1 cellular context compared by ENCODE assay signal in the genomic region with DNA sequence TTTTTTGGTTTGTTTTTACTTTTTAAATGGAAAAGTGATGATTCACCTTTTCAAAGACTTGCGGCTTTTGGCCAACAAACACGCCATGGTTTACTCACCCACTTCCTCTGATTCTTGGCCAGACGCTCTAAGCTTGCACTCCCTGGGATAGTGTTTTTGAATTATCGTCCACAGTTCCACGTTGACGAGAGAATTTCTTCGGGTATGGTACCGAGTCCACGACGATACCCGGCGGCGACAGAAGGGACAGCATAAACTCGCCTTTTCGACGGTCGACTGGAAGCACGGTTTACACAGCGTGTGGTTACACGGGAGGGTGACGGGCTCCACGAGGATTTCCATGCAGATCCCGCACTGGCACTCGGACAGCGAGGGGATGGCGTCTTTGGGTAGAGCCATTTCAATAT.
TF ChIP-seq lines count a peak whose summit lies in the region.

No MANE protein-coding gene starts in this region.

TF ChIP-seq in K562, 482 proteins besides CTCF, POLR2A, EP300 and RAD21 (continued from another document and continues in another):
- TF ChIP-seq, protein P1, sequence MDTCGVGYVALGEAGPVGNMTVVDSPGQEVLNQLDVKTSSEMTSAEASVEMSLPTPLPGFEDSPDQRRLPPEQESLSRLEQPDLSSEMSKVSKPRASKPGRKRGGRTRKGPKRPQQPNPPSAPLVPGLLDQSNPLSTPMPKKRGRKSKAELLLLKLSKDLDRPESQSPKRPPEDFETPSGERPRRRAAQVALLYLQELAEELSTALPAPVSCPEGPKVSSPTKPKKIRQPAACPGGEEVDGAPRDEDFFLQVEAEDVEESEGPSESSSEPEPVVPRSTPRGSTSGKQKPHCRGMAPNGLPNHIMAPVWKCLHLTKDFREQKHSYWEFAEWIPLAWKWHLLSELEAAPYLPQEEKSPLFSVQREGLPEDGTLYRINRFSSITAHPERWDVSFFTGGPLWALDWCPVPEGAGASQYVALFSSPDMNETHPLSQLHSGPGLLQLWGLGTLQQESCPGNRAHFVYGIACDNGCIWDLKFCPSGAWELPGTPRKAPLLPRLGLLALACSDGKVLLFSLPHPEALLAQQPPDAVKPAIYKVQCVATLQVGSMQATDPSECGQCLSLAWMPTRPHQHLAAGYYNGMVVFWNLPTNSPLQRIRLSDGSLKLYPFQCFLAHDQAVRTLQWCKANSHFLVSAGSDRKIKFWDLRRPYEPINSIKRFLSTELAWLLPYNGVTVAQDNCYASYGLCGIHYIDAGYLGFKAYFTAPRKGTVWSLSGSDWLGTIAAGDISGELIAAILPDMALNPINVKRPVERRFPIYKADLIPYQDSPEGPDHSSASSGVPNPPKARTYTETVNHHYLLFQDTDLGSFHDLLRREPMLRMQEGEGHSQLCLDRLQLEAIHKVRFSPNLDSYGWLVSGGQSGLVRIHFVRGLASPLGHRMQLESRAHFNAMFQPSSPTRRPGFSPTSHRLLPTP (IDR thresholded peaks at IDR 0.05; ENCODE audit: borderline replicate concordance, extremely low read depth, insufficient read length), result no peak
- TF ChIP-seq, protein P2, sequence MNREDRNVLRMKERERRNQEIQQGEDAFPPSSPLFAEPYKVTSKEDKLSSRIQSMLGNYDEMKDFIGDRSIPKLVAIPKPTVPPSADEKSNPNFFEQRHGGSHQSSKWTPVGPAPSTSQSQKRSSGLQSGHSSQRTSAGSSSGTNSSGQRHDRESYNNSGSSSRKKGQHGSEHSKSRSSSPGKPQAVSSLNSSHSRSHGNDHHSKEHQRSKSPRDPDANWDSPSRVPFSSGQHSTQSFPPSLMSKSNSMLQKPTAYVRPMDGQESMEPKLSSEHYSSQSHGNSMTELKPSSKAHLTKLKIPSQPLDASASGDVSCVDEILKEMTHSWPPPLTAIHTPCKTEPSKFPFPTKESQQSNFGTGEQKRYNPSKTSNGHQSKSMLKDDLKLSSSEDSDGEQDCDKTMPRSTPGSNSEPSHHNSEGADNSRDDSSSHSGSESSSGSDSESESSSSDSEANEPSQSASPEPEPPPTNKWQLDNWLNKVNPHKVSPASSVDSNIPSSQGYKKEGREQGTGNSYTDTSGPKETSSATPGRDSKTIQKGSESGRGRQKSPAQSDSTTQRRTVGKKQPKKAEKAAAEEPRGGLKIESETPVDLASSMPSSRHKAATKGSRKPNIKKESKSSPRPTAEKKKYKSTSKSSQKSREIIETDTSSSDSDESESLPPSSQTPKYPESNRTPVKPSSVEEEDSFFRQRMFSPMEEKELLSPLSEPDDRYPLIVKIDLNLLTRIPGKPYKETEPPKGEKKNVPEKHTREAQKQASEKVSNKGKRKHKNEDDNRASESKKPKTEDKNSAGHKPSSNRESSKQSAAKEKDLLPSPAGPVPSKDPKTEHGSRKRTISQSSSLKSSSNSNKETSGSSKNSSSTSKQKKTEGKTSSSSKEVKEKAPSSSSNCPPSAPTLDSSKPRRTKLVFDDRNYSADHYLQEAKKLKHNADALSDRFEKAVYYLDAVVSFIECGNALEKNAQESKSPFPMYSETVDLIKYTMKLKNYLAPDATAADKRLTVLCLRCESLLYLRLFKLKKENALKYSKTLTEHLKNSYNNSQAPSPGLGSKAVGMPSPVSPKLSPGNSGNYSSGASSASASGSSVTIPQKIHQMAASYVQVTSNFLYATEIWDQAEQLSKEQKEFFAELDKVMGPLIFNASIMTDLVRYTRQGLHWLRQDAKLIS (CRISPR knock-in tag; IDR thresholded peaks at IDR 0.05), result no peak
- no peak for TF ChIP-seq RBM25 (IDR thresholded peaks at IDR 0.05; ENCODE audit: low read depth, low read length, severe bottlenecking)
- TF ChIP-seq HIVEP1 (CRISPR knock-in tag; IDR thresholded peaks at IDR 0.05), result no peak
- TF ChIP-seq DDX20 (tag; IDR thresholded peaks at IDR 0.05; ENCODE audit: low read depth), result no peak
- no peak for TF ChIP-seq RCOR1 (IDR thresholded peaks at IDR 0.05; ENCODE audit: borderline replicate concordance in 1 of 2, low read depth in 2 of 2, low read length in 2 of 2)
- TF ChIP-seq HNRNPH1 (optimal IDR thresholded peaks at IDR 0.05; ENCODE audit: low read depth, low read length), result no peak
- TF ChIP-seq, protein P3, sequence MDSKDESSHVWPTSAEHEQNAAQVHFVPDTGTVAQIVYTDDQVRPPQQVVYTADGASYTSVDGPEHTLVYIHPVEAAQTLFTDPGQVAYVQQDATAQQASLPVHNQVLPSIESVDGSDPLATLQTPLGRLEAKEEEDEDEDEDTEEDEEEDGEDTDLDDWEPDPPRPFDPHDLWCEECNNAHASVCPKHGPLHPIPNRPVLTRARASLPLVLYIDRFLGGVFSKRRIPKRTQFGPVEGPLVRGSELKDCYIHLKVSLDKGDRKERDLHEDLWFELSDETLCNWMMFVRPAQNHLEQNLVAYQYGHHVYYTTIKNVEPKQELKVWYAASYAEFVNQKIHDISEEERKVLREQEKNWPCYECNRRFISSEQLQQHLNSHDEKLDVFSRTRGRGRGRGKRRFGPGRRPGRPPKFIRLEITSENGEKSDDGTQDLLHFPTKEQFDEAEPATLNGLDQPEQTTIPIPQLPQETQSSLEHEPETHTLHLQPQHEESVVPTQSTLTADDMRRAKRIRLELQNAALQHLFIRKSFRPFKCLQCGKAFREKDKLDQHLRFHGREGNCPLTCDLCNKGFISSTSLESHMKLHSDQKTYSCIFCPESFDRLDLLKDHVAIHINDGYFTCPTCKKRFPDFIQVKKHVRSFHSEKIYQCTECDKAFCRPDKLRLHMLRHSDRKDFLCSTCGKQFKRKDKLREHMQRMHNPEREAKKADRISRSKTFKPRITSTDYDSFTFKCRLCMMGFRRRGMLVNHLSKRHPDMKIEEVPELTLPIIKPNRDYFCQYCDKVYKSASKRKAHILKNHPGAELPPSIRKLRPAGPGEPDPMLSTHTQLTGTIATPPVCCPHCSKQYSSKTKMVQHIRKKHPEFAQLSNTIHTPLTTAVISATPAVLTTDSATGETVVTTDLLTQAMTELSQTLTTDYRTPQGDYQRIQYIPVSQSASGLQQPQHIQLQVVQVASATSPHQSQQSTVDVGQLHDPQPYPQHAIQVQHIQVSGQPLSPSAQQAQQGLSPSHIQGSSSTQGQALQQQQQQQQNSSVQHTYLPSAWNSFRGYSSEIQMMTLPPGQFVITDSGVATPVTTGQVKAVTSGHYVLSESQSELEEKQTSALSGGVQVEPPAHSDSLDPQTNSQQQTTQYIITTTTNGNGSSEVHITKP (IDR thresholded peaks at IDR 0.05; ENCODE audit: partially characterized antibody), result no peak
- no peak for TF ChIP-seq CC2D1A (IDR thresholded peaks at IDR 0.05)
- TF ChIP-seq, protein P4, sequence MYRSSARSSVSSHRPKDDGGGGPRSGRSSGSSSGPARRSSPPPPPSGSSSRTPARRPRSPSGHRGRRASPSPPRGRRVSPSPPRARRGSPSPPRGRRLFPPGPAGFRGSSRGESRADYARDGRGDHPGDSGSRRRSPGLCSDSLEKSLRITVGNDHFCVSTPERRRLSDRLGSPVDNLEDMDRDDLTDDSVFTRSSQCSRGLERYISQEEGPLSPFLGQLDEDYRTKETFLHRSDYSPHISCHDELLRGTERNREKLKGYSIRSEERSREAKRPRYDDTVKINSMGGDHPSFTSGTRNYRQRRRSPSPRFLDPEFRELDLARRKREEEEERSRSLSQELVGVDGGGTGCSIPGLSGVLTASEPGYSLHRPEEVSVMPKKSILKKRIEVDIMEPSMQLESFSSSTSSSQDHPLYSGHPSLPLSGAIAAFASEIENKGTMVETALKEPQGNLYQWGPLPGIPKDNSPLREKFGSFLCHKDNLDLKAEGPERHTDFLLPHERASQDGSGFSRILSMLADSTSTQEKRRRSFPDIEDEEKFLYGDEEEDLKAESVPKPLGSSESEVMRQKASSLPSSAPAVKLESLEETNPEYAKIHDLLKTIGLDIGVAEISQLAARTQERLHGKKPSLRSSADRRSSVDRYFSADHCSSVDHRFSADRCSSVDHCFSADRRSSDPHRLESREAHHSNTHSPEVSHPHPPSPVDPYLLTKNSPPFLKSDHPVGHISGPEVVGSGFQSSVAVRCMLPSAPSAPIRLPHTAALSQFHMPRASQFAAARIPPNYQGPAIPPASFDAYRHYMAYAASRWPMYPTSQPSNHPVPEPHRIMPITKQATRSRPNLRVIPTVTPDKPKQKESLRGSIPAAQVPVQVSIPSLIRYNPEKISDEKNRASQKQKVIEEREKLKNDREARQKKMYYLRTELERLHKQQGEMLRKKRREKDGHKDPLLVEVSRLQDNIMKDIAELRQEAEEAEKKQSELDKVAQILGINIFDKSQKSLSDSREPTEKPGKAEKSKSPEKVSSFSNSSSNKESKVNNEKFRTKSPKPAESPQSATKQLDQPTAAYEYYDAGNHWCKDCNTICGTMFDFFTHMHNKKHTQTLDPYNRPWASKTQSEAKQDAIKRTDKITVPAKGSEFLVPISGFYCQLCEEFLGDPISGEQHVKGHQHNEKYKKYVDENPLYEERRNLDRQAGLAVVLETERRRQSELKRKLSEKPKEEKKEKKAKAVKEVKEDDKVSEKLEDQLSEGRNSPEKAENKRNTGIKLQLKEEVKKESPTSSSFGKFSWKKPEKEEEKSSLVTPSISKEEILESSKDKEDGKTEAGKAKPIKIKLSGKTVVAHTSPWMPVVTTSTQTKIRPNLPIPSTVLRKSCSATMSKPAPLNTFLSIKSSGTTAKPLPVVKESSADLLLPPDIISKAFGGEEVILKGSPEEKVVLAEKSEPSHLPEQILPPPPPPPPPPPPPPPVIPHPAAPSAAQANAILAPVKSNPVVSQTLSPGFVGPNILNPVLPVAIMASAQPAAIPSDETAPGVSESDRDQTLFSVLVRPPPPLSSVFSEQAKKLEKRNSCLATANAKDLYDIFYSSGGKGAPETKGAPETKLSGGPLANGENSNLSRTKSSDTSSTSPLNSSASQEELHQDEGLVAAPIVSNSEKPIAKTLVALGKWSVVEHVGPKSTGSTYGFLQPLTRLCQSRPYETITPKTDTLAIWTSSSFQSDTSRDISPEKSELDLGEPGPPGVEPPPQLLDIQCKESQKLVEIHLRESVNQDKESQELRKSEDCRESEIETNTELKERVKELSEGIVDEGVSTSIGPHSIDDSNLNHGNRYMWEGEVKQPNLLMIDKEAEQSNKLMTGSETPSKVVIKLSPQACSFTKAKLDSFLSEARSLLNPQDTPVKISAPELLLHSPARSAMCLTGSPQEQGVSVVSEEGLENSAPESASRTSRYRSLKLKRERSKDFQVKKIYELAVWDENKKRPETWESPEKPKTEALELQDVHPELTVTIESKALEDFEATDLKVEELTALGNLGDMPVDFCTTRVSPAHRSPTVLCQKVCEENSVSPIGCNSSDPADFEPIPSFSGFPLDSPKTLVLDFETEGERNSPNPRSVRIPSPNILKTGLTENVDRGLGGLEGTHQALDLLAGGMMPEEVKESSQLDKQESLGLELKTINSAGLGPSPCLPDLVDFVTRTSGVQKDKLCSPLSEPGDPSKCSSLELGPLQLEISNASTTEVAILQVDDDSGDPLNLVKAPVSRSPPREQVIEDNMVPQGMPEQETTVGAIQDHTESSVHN (IDR thresholded peaks at IDR 0.05; ENCODE audit: borderline replicate concordance in 1 of 2, low read depth in 1 of 2), result no peak
- TF ChIP-seq PTBP1 (IDR thresholded peaks at IDR 0.05; ENCODE audit: low read depth, low read length), result 0 out of 2 replicates have a peak, but pooled peaks have one; percentile 48
- TF ChIP-seq, protein P5, sequence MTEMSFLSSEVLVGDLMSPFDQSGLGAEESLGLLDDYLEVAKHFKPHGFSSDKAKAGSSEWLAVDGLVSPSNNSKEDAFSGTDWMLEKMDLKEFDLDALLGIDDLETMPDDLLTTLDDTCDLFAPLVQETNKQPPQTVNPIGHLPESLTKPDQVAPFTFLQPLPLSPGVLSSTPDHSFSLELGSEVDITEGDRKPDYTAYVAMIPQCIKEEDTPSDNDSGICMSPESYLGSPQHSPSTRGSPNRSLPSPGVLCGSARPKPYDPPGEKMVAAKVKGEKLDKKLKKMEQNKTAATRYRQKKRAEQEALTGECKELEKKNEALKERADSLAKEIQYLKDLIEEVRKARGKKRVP (CRISPR knock-in tag; IDR thresholded peaks at IDR 0.05), result no peak
- peak; percentile 38; the same call in 1 of the 2 replicates for TF ChIP-seq SAFB (IDR thresholded peaks at IDR 0.05; ENCODE audit: borderline replicate concordance, low read depth, low read length)
- TF ChIP-seq ZNF3 (CRISPR knock-in tag; IDR thresholded peaks at IDR 0.05), result no peak
- TF ChIP-seq, protein P6, sequence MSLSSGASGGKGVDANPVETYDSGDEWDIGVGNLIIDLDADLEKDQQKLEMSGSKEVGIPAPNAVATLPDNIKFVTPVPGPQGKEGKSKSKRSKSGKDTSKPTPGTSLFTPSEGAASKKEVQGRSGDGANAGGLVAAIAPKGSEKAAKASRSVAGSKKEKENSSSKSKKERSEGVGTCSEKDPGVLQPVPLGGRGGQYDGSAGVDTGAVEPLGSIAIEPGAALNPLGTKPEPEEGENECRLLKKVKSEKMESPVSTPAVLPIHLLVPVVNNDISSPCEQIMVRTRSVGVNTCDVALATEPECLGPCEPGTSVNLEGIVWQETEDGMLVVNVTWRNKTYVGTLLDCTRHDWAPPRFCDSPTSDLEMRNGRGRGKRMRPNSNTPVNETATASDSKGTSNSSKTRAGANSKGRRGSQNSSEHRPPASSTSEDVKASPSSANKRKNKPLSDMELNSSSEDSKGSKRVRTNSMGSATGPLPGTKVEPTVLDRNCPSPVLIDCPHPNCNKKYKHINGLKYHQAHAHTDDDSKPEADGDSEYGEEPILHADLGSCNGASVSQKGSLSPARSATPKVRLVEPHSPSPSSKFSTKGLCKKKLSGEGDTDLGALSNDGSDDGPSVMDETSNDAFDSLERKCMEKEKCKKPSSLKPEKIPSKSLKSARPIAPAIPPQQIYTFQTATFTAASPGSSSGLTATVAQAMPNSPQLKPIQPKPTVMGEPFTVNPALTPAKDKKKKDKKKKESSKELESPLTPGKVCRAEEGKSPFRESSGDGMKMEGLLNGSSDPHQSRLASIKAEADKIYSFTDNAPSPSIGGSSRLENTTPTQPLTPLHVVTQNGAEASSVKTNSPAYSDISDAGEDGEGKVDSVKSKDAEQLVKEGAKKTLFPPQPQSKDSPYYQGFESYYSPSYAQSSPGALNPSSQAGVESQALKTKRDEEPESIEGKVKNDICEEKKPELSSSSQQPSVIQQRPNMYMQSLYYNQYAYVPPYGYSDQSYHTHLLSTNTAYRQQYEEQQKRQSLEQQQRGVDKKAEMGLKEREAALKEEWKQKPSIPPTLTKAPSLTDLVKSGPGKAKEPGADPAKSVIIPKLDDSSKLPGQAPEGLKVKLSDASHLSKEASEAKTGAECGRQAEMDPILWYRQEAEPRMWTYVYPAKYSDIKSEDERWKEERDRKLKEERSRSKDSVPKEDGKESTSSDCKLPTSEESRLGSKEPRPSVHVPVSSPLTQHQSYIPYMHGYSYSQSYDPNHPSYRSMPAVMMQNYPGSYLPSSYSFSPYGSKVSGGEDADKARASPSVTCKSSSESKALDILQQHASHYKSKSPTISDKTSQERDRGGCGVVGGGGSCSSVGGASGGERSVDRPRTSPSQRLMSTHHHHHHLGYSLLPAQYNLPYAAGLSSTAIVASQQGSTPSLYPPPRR (CRISPR knock-in tag; IDR thresholded peaks at IDR 0.05; ENCODE audit: borderline replicate concordance), result no peak
- TF ChIP-seq JUN (IDR thresholded peaks at IDR 0.05; ENCODE audit: borderline replicate concordance, low read depth, low read length), result no peak
- no peak for TF ChIP-seq JUN (CRISPR knock-in tag; IDR thresholded peaks at IDR 0.05; ENCODE audit: borderline replicate concordance)
- TF ChIP-seq, protein P7, sequence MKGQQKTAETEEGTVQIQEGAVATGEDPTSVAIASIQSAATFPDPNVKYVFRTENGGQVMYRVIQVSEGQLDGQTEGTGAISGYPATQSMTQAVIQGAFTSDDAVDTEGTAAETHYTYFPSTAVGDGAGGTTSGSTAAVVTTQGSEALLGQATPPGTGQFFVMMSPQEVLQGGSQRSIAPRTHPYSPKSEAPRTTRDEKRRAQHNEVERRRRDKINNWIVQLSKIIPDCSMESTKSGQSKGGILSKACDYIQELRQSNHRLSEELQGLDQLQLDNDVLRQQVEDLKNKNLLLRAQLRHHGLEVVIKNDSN (CRISPR knock-in tag; IDR thresholded peaks at IDR 0.05), result no peak
